ENCODE assay signal across 19 cellular contexts in the genomic region with DNA sequence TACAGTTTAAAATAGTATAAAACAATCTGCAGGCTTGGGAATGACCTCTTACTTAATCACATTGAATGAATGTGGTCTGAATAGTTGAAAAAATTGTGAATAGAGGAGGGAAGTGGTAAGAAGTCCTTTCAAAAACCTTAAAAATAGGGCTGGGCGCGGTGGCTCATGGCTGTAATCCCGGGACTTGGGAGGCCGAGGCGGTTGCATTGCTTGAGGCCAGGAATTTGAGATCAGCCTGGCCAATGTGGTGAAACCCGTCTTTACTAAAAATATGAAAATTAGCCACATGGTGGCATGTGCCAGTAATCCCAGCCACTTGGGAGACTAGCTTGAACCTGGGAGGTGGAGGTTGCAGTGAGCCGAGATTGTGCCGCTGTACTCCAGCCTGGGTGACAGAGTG. TPM values are rescaled to one million over a fixed set of nuclear protein-coding genes. Genes with fewer than 3 reads are reported as not detected.
DNase-seq lines count a peak whose midpoint lies in the region; ATAC-seq and TF ChIP-seq lines count a peak whose summit lies in the region.
"Had no signal": no experiment of that assay in that cellular context is flagged by ENCODE, and none has a peak within 500 bp of the region (broad histone marks: within the 10 kb centered on the region; RNA-seq: fewer than 3 reads in every experiment).

No MANE protein-coding gene starts in this region.

- peak overlapping the region; percentile 56; the same call in 1 of the 2 replicates for H3K27ac ChIP-seq in C4-2B
- H3K27ac ChIP-seq in PC-3 (ENCODE audit: low read length): no peak overlapping the region
- H3K27ac ChIP-seq in tibial nerve: no peak overlapping the region
- H3K27ac ChIP-seq: Peyer's patch had no signal

- POLR2A ChIA-PET in PC-3 (lab: Charles Lee; ENCODE audit: unreplicated experiment): no interaction called here

- H4K20me1 ChIP-seq in PC-3 (ENCODE audit: low read length): no peaks in the 10 kb centered on the region

- no peak overlapping the region for H3K9ac ChIP-seq in PC-3 (ENCODE audit: low read length)

- intact Hi-C loops in PC-3 (cut with micrococcal nuclease): no loop called here
- intact Hi-C loops in posterior vena cava (cut with DNase I): no loop called here

- H3K27me3 ChIP-seq in PC-3 (ENCODE audit: low read length): no peaks in the 10 kb centered on the region
- no peaks in the 10 kb centered on the region for H3K27me3 ChIP-seq in tibial nerve
- H3K27me3 ChIP-seq: Peyer's patch had no signal

- no peaks in the 10 kb centered on the region for H3K9me2 ChIP-seq in PC-3 (replicated peaks; ENCODE audit: low read length)

- no peak overlapping the region for H2AFZ ChIP-seq in PC-3 (ENCODE audit: low read length)

- no peaks in the 10 kb centered on the region for H3K9me3 ChIP-seq in PC-3 (ENCODE audit: low read length)
- H3K9me3 ChIP-seq in tibial nerve: peaks cover 0 to 9% (median 0%) of the 10 kb centered on the region in 4 donors
- H3K9me3 ChIP-seq: HAP-1 had no signal

- H3K4me1 ChIP-seq in PC-3 (ENCODE audit: insufficient read depth, low read length) (peaks cover 34% of the 10 kb centered on the region), tibial nerve (peaks cover 0 to 19% (median 4%) of the 10 kb centered on the region in 4 donors)
- H3K4me1 ChIP-seq: HAP-1, Peyer's patch had no signal

- H3K4me3 ChIP-seq in PC-3 (ENCODE audit: low read length): no peak overlapping the region
- H3K4me3 ChIP-seq in tibial nerve: no peak overlapping the region
- H3K4me3 ChIP-seq: HAP-1, K562, Peyer's patch had no signal

- no peak overlapping the region for H3K4me3 Mint-ChIP-seq in chondrocyte (ENCODE audit: unreplicated experiment)
- H3K4me3 Mint-ChIP-seq: B cell; CD4-positive, alpha-beta memory T cell had no signal

- WGBS in tibial nerve, 2 donors: 82 to 86% methylated on average over 8 of the region's 8 CpGs

- no peak for TF ChIP-seq EP300 in tibial nerve (IDR thresholded peaks at IDR 0.05)

- TF ChIP-seq CTCF in C4-2B (conservative IDR thresholded peaks at IDR 0.05) (no peak), PC-3 (conservative IDR thresholded peaks at IDR 0.05; ENCODE audit: low read depth, low read length) (no peak), chondrocyte (IDR thresholded peaks at IDR 0.05) (no peak), tibial nerve (IDR thresholded peaks at IDR 0.05) (no peak)

- no peaks in the 10 kb centered on the region for H3K27me3 Mint-ChIP-seq in chondrocyte (ENCODE audit: low read depth)
- H3K27me3 Mint-ChIP-seq: B cell; CD4-positive, alpha-beta memory T cell had no signal

- peaks cover 21% of the 10 kb centered on the region for H3K9me3 Mint-ChIP-seq in chondrocyte (ENCODE audit: low read depth)

- no peaks in the 10 kb centered on the region for H3K79me2 ChIP-seq in PC-3 (ENCODE audit: low read length)

- CTCF ChIA-PET in PC-3 (lab: Charles Lee): no interaction called here

- peaks cover 30% of the 10 kb centered on the region for H3K4me1 Mint-ChIP-seq in chondrocyte (ENCODE audit: low read depth)

- no peak for ATAC-seq in PC-3
- ATAC-seq: K562 had no signal

- no peaks in the 10 kb centered on the region for H3K36me3 ChIP-seq in PC-3 (ENCODE audit: low read depth, low read length)
- peaks cover 0 to 11% (median 0%) of the 10 kb centered on the region in 3 donors for H3K36me3 ChIP-seq in tibial nerve
- H3K36me3 ChIP-seq: HAP-1, Peyer's patch had no signal

- BruUV-seq in PC-3 (replicated peaks; lab: Mats Ljungman, UMichigan): no TSS peak

- no peak for TF ChIP-seq POLR2A in tibial nerve (IDR thresholded peaks at IDR 0.05)

- peak; percentile 29 for DNase-seq in PC-3
- no peak for DNase-seq in chondrocyte (ENCODE audit: low spot score)
- peak; percentile 53 for DNase-seq in myocyte (ENCODE audit: low read depth)
- DNase-seq in posterior vena cava (ENCODE audit: low spot score): no peak
- DNase-seq in tibial nerve (ENCODE audit: low spot score in 2 of 2): no peak
- DNase-seq in inferior parietal cortex (ENCODE audit: extremely low spot score): no peak
- no peak for DNase-seq in SHP77 treated with DMSO at 0.1 percent for 48 hours (lab: John Stamatoyannopoulos, UW)
- DNase-seq: CD4-positive, alpha-beta memory T cell; DMS79 treated with DMSO at 0.1 percent for 48 hours; MM.1S; NCI-H1105 treated with DMSO at 0.1 percent for 48 hours; NCI-H187 treated with DMSO at 0.1 percent for 48 hours; NCI-H2171 treated with DMSO at 0.1 percent for 48 hours; NCI-H774; Peyer's patch had no signal

- no peak overlapping the region; the same call in 1 of the 2 replicates for H3K4me2 ChIP-seq in PC-3 (ENCODE audit: low read length)

- peak overlapping the region; percentile 69 for H3K27ac Mint-ChIP-seq in chondrocyte (ENCODE audit: unreplicated experiment)
- H3K27ac Mint-ChIP-seq: B cell; CD4-positive, alpha-beta memory T cell had no signal

- H3F3A ChIP-seq in PC-3 (ENCODE audit: low read length, unreplicated experiment): no peaks in the 10 kb centered on the region

- peaks cover 9% of the 10 kb centered on the region for H3K36me3 Mint-ChIP-seq in chondrocyte (ENCODE audit: low read depth)

RNA-seq across cellular contexts. Expression of a gene that starts 36.5 kb away (rescaled TPM):
- total RNA-seq in PC-3 (2014; rRNA removed) (5.2 and 5.4 TPM in 2 replicates), chondrocyte (14.0 to 16.7 TPM (median 16.6 TPM) in 3 replicates), myocyte (11.1 and 12.5 TPM in 2 replicates), posterior vena cava (10 to 100 TPM; 27.1 to 53.6 TPM), tibial nerve (10 to 100 TPM; 30.0 to 61.0 (median 42.0) TPM)
- 7.1 TPM for polyA plus RNA-seq in myocyte (2012)

Comparison
In these comparisons a context has a peak if more than half of its experiments do, and no peak if none do; other contexts are left out.
1. DNase-seq: peak in PC-3 (single experiment) and myocyte (single experiment); none in chondrocyte (single experiment), posterior vena cava (single experiment), tibial nerve (0 of 2), inferior parietal cortex (single experiment) and SHP77 treated with DMSO at 0.1 percent for 48 hours (single experiment).